15 cellular contexts compared by ENCODE assay signal in genomic region chr7:17580141-17580540, GRCh38.
DNase-seq lines count a peak whose midpoint lies in the region; TF ChIP-seq lines count a peak whose summit lies in the region.
"Had no signal": no experiment of that assay in that cellular context is flagged by ENCODE, and none has a peak within 500 bp of the region (broad histone marks: within the 10 kb centered on the region; RNA-seq: fewer than 3 reads in every experiment).

No MANE protein-coding gene starts in this region.

- H4K91ac ChIP-seq in trophoblast cell (ENCODE audit: low read depth, low read length): no peak overlapping the region

- no peaks in the 10 kb centered on the region for H3K27me3 Mint-ChIP-seq in MCF 10A (ENCODE audit: insufficient read depth, unreplicated experiment)

- no peak for TF ChIP-seq POLR2A in breast epithelium (IDR thresholded peaks at IDR 0.05)
- TF ChIP-seq POLR2A in esophagus muscularis mucosa (IDR thresholded peaks at IDR 0.05; ENCODE audit: low read depth): no peak

- peaks cover 7% of the 10 kb centered on the region for H3K4me1 Mint-ChIP-seq in MCF 10A (ENCODE audit: insufficient read depth, unreplicated experiment)

- H3K36me3 ChIP-seq in breast epithelium (no peaks in the 10 kb centered on the region), trophoblast cell (ENCODE audit: control insufficient read depth in 1 of 2, insufficient read depth in 2 of 2, low read length in 2 of 2) (no peaks in the 10 kb centered on the region), esophagus muscularis mucosa (no peaks in the 10 kb centered on the region)
- H3K36me3 ChIP-seq: ovary, tibial nerve had no signal

- intact Hi-C loops in MCF 10A (cut with micrococcal nuclease) (no loop called here), breast epithelium (cut with DNase I; ENCODE audit: low total_unique reads) (no loop called here), esophagus muscularis mucosa (cut with DNase I) (no loop called here)

- H2BK120ac ChIP-seq in trophoblast cell (ENCODE audit: insufficient read depth, low read length, poor library complexity): no peak overlapping the region

- DNase-seq in MCF 10A (ENCODE audit: unreplicated experiment): peak; percentile 70
- DNase-seq in breast epithelium (ENCODE audit: low spot score in 2 of 2): no peak
- DNase-seq in amniotic epithelial cell (ENCODE audit: low read depth): peak; percentile 83
- DNase-seq in foreskin melanocyte: peak; percentile 57
- DNase-seq in stromal cell of bone marrow (ENCODE audit: low read depth): peak; percentile 86
- no peak for DNase-seq in trophoblast cell
- no peak for DNase-seq in esophagus muscularis mucosa (ENCODE audit: extremely low spot score)
- no peak for DNase-seq in middle frontal gyrus (ENCODE audit: extremely low spot score, low spot score)
- DNase-seq: activated gamma-delta T cell treated with Interleukin-2 at 50 U/mL for 16 hours; central memory CD4-positive, alpha-beta T cell; DMS153; NCI-H1417; ovary had no signal

- no TSS peak for BruUV-seq in MCF 10A (replicated peaks; lab: Mats Ljungman, UMichigan)

- H3K27ac ChIP-seq in breast epithelium (no peak overlapping the region), trophoblast cell (ENCODE audit: low read depth, low read length) (no peak overlapping the region), esophagus muscularis mucosa (replicated peaks in 1 of 4) (no peak overlapping the region)
- H3K27ac ChIP-seq: A549, ovary, tibial nerve had no signal

- no peak overlapping the region for H3K4me3 ChIP-seq in breast epithelium
- H3K4me3 ChIP-seq in trophoblast cell (ENCODE audit: low read depth, low read length): no peak overlapping the region
- H3K4me3 ChIP-seq in esophagus muscularis mucosa: no peak overlapping the region
- H3K4me3 ChIP-seq: A549, ovary, tibial nerve had no signal

- H2AFZ ChIP-seq in trophoblast cell (ENCODE audit: insufficient read depth, low read length, poor library complexity): no peak overlapping the region

- no peak overlapping the region for H4K12ac ChIP-seq in trophoblast cell (ENCODE audit: low read depth, low read length)

- H3K27ac Mint-ChIP-seq in MCF 10A (ENCODE audit: low read depth, unreplicated experiment): peak overlapping the region; percentile 42

- H3K14ac ChIP-seq in trophoblast cell (ENCODE audit: low read length): no peak overlapping the region

- no peak overlapping the region for H3K4ac ChIP-seq in trophoblast cell (ENCODE audit: low read depth, low read length)

- POLR2A ChIA-PET in MCF 10A (lab: Yijun Ruan, JAX): interaction anchor here (1.1 to 1.2 kb wide), 2 partner anchors 20 to 274 kb away, joined by 3 read pairs; no protein-coding TSS in a partner anchor

- H3K79me1 ChIP-seq in trophoblast cell (ENCODE audit: low read length): no peaks in the 10 kb centered on the region

- no peak overlapping the region for H3K23ac ChIP-seq in trophoblast cell (ENCODE audit: low read length)

- WGBS in trophoblast cell (ENCODE audit: extremely low coverage, insufficient coverage, insufficient read length): no CpG with 5 or more reads among the region's 3 CpGs
- 56% methylated on average over 3 of the region's 3 CpGs for WGBS in esophagus muscularis mucosa

- H3K9me3 ChIP-seq in breast epithelium (peaks cover 7 to 11% of the 10 kb centered on the region in 2 donors), trophoblast cell (ENCODE audit: insufficient read depth, low read depth, low read length) (peaks cover 5% of the 10 kb centered on the region), esophagus muscularis mucosa (peaks cover 0 to 17% (median 17%) of the 10 kb centered on the region in 4 donors)
- H3K9me3 ChIP-seq: ovary had no signal

- no peak overlapping the region for H3K9ac ChIP-seq in trophoblast cell (ENCODE audit: low read length)

- no peaks in the 10 kb centered on the region for H3K79me2 ChIP-seq in trophoblast cell (ENCODE audit: control insufficient read depth, insufficient read depth, low read length, poor library complexity)

- H3K18ac ChIP-seq in trophoblast cell (ENCODE audit: low read length): no peak overlapping the region

- H3K36me3 Mint-ChIP-seq in MCF 10A (ENCODE audit: insufficient read depth, unreplicated experiment): peaks cover 10% of the 10 kb centered on the region

- H3K4me2 ChIP-seq in trophoblast cell (ENCODE audit: low read length): no peak overlapping the region
- H3K4me2 ChIP-seq: A549 had no signal

- TF ChIP-seq EP300 in esophagus muscularis mucosa (IDR thresholded peaks at IDR 0.05): no peak

- TF ChIP-seq CTCF in MCF 10A (IDR thresholded peaks at IDR 0.05; ENCODE audit: unreplicated experiment): no peak
- TF ChIP-seq CTCF in breast epithelium (IDR thresholded peaks at IDR 0.05): no peak
- no peak for TF ChIP-seq CTCF in esophagus muscularis mucosa (IDR thresholded peaks at IDR 0.05)

- CTCF ChIA-PET in MCF 10A (lab: Yijun Ruan, JAX): interaction anchor here (0.6 to 0.9 kb wide), 2 partner anchors 9 to 17 kb away, joined by 3 read pairs; no protein-coding TSS in a partner anchor

- H3K4me1 ChIP-seq in breast epithelium (no peaks in the 10 kb centered on the region), trophoblast cell (ENCODE audit: control insufficient read depth in 1 of 2, insufficient read depth in 2 of 2, low read length in 2 of 2) (no peaks in the 10 kb centered on the region), esophagus muscularis mucosa (no peaks in the 10 kb centered on the region)
- H3K4me1 ChIP-seq: A549, tibial nerve had no signal

- H3K27me3 ChIP-seq in breast epithelium (no peaks in the 10 kb centered on the region), trophoblast cell (ENCODE audit: insufficient read depth, low read length) (no peaks in the 10 kb centered on the region), esophagus muscularis mucosa (no peaks in the 10 kb centered on the region)
- H3K27me3 ChIP-seq: ovary, tibial nerve had no signal

- no peak overlapping the region for H3K4me3 Mint-ChIP-seq in MCF 10A (ENCODE audit: unreplicated experiment)

- H2AK5ac ChIP-seq in trophoblast cell (ENCODE audit: low read length): no peak overlapping the region

- H2BK12ac ChIP-seq in trophoblast cell (ENCODE audit: low read length): no peak overlapping the region

- no peak overlapping the region for H4K8ac ChIP-seq in trophoblast cell (ENCODE audit: low read depth, low read length)

- peaks cover 21% of the 10 kb centered on the region for H3K9me3 Mint-ChIP-seq in MCF 10A (ENCODE audit: unreplicated experiment)

- no peak overlapping the region for H2BK5ac ChIP-seq in trophoblast cell (ENCODE audit: low read depth, low read length, poor library complexity)

Comparison
In these comparisons a context has a peak if more than half of its experiments do, and no peak if none do; other contexts are left out.
1. DNase-seq: peak in MCF 10A (single experiment), amniotic epithelial cell (single experiment), foreskin melanocyte (single experiment) and stromal cell of bone marrow (single experiment); none in breast epithelium (0 of 2), trophoblast cell (0 of 2), esophagus muscularis mucosa (single experiment) and middle frontal gyrus (single experiment).